16 cellular contexts compared by ENCODE assay signal in the genomic region with DNA sequence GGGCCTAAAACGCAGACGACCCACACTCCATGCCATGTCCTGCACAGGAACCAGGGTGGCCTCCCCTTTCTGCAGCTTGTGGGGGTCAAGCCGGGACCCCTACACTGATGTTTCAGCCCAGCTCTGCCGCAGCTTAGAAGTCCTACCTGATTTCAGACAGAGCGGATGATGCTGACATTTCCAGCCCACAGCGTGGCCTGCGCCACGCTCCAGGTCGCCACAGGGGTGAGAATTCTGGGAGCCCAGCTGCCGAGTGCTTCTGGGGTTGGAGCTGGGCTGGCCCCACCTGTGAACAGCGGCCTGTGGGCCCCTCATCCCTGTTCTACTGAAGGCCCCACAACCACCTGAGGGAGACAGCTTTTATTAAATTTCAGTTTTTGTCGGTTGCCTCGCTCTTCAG.
"Had no signal": no experiment of that assay in that cellular context is flagged by ENCODE, and none has a peak within 500 bp of the region (broad histone marks: within the 10 kb centered on the region; RNA-seq: fewer than 3 reads in every experiment).

No MANE protein-coding gene starts in this region.

- H3K4me1 ChIP-seq: gastroesophageal sphincter, pancreas had no signal

- H3K27me3 ChIP-seq: esophagus squamous epithelium, gastroesophageal sphincter, pancreas had no signal

- H3K4me3 Mint-ChIP-seq: natural killer cell, neural crest cell had no signal

- ATAC-seq: gastroesophageal sphincter, left lobe of liver, natural killer cell, pancreas had no signal

- DNase-seq: dermis blood vessel endothelial cell; esophagus squamous epithelium; foreskin fibroblast; glutamatergic neuron; islet precursor cell; mammary epithelial cell; natural killer cell; nucleus accumbens; small intestine; stimulated activated CD4-positive, alpha-beta T cell treated with anti-CD3 and anti-CD28 coated beads, Interleukin-2, amount 100 ng/mL, for 48 hours; trophoblast cell had no signal

- H3K9me3 Mint-ChIP-seq: natural killer cell, neural crest cell had no signal

- H3K36me3 ChIP-seq: pancreas had no signal

- H3K4me1 Mint-ChIP-seq: natural killer cell had no signal

- H3K27me3 Mint-ChIP-seq: progenitor cell of endocrine pancreas had no signal

- H3K9me3 ChIP-seq: esophagus squamous epithelium, gastroesophageal sphincter, pancreas had no signal

- H3K4me3 ChIP-seq: esophagus squamous epithelium, gastroesophageal sphincter, pancreas had no signal

- H3K27ac ChIP-seq: esophagus squamous epithelium, gastroesophageal sphincter, pancreas had no signal

- H3K27ac Mint-ChIP-seq: natural killer cell, progenitor cell of endocrine pancreas had no signal

- H3K36me3 Mint-ChIP-seq: natural killer cell had no signal
